ENCODE assay signal across 1 cellular context in genomic region chr21:26710155-26710554, GRCh38.
TF ChIP-seq lines count a peak whose summit lies in the region.

No MANE protein-coding gene starts in this region.

TF ChIP-seq in GM23338, 12 proteins besides CTCF, POLR2A, EP300 and RAD21 (continued from another document):
- TF ChIP-seq, protein P1, sequence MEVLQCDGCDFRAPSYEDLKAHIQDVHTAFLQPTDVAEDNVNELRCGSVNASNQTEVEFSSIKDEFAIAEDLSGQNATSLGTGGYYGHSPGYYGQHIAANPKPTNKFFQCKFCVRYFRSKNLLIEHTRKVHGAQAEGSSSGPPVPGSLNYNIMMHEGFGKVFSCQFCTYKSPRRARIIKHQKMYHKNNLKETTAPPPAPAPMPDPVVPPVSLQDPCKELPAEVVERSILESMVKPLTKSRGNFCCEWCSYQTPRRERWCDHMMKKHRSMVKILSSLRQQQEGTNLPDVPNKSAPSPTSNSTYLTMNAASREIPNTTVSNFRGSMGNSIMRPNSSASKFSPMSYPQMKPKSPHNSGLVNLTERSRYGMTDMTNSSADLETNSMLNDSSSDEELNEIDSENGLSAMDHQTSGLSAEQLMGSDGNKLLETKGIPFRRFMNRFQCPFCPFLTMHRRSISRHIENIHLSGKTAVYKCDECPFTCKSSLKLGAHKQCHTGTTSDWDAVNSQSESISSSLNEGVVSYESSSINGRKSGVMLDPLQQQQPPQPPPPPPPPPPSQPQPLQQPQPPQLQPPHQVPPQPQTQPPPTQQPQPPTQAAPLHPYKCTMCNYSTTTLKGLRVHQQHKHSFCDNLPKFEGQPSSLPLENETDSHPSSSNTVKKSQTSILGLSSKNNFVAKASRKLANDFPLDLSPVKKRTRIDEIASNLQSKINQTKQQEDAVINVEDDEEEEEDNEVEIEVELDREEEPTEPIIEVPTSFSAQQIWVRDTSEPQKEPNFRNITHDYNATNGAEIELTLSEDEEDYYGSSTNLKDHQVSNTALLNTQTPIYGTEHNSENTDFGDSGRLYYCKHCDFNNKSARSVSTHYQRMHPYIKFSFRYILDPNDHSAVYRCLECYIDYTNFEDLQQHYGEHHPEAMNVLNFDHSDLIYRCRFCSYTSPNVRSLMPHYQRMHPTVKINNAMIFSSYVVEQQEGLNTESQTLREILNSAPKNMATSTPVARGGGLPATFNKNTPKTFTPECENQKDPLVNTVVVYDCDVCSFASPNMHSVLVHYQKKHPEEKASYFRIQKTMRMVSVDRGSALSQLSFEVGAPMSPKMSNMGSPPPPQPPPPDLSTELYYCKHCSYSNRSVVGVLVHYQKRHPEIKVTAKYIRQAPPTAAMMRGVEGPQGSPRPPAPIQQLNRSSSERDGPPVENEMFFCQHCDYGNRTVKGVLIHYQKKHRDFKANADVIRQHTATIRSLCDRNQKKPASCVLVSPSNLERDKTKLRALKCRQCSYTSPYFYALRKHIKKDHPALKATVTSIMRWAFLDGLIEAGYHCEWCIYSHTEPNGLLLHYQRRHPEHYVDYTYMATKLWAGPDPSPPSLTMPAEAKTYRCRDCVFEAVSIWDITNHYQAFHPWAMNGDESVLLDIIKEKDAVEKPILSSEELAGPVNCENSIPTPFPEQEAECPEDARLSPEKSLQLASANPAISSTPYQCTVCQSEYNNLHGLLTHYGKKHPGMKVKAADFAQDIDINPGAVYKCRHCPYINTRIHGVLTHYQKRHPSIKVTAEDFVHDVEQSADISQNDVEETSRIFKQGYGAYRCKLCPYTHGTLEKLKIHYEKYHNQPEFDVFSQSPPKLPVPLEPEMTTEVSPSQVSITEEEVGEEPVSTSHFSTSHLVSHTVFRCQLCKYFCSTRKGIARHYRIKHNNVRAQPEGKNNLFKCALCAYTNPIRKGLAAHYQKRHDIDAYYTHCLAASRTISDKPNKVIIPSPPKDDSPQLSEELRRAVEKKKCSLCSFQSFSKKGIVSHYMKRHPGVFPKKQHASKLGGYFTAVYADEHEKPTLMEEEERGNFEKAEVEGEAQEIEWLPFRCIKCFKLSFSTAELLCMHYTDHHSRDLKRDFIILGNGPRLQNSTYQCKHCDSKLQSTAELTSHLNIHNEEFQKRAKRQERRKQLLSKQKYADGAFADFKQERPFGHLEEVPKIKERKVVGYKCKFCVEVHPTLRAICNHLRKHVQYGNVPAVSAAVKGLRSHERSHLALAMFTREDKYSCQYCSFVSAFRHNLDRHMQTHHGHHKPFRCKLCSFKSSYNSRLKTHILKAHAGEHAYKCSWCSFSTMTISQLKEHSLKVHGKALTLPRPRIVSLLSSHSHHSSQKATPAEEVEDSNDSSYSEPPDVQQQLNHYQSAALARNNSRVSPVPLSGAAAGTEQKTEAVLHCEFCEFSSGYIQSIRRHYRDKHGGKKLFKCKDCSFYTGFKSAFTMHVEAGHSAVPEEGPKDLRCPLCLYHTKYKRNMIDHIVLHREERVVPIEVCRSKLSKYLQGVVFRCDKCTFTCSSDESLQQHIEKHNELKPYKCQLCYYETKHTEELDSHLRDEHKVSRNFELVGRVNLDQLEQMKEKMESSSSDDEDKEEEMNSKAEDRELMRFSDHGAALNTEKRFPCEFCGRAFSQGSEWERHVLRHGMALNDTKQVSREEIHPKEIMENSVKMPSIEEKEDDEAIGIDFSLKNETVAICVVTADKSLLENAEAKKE (CRISPR knock-in tag; IDR thresholded peaks at IDR 0.05): no peak
- TF ChIP-seq REST (IDR thresholded peaks at IDR 0.05; ENCODE audit: unreplicated experiment) (no peak), JUNB (IDR thresholded peaks at IDR 0.05; ENCODE audit: unreplicated experiment) (no peak), EZH2 (IDR thresholded peaks at IDR 0.05; ENCODE audit: low read depth, unreplicated experiment) (no peak), ZNF114 (CRISPR knock-in tag; IDR thresholded peaks at IDR 0.05) (no peak)
